Comparison of ENCODE assay signal across 9 cellular contexts in genomic region chr7:102306916-102307677, GRCh38. TPM values are rescaled to one million over a fixed set of nuclear protein-coding genes. Genes with fewer than 3 reads are reported as not detected.
DNase-seq lines count a peak whose midpoint lies in the region; ATAC-seq, FAIRE-seq and TF ChIP-seq lines count a peak whose summit lies in the region.
"Had no signal": no experiment of that assay in that cellular context is flagged by ENCODE, and none has a peak within 500 bp of the region (broad histone marks: within the 10 kb centered on the region; RNA-seq: fewer than 3 reads in every experiment).

No MANE protein-coding gene starts in this region.

- intact Hi-C loops in GM12878 (cut with micrococcal nuclease; ENCODE audit: unreplicated experiment) = loop anchor here (1.0 kb wide), 2 partner anchors 16 to 20 kb away; no protein-coding TSS in a partner anchor
- intact Hi-C loops in A673 (cut with micrococcal nuclease; ENCODE audit: unreplicated experiment) = no loop called here

- SMC1A ChIA-PET in GM12878 (lab: Charles Lee; ENCODE audit: uncharacterized antibody, unreplicated experiment) = interaction anchor here (0.6 to 7.0 kb wide), 9 partner anchors 9 to 167 kb away, joined by 3 to 91 read pairs (median 4); partner anchors contain the start of gene SH2B2

- RAD21 ChIA-PET in GM12878 (lab: Charles Lee; ENCODE audit: unreplicated experiment) = interaction anchor here (0.6 to 7.2 kb wide), 17 partner anchors 9 to 316 kb away, joined by 3 to 121 read pairs (median 6); partner anchors contain the start of genes PRKRIP1 and SH2B2

- DNase-seq in C1 segment of cervical spinal cord (lab: John Stamatoyannopoulos, UW) (peak in 8 of 14 donors; percentile 20 to 70 (median 48)), NCI-H526 treated with DMSO at 0.1 percent for 48 hours (lab: John Stamatoyannopoulos, UW) (peak; percentile 99), GM12878 (ENCODE audit: low read depth, low spot score) (peak; percentile 96), memory B cell (ENCODE audit: low spot score in 2 of 2) (peak; percentile 68 to 81), A673 (ENCODE audit: low spot score) (no peak), occipital lobe (lab: John Stamatoyannopoulos, UW) (no peak)

- peak overlapping the region; percentile 78 for H3K4me3 Mint-ChIP-seq in memory B cell

- in situ Hi-C loops in GM12878 (cut with MboI) = no loop called here

- BruUV-seq in GM12878 (replicated peaks; lab: Mats Ljungman, UMichigan) (no TSS peak), A673 (replicated peaks; lab: Mats Ljungman, UMichigan) (no TSS peak)

- no peaks in the 10 kb centered on the region for H4K20me1 ChIP-seq in GM12878 (ENCODE audit: control insufficient read depth, insufficient read depth)

- TF ChIP-seq CTCF in GM12878 (IDR thresholded peaks at IDR 0.05 in 2 of 3, conservative IDR thresholded peaks at IDR 0.05 in 1 of 3; ENCODE audit: control insufficient read depth in 2 of 3, extremely low read depth in 1 of 3, insufficient read depth in 1 of 3, low read depth in 3 of 3, low read length in 3 of 3) = no peak
- no peak for TF ChIP-seq CTCF in A673 (conservative IDR thresholded peaks at IDR 0.05; ENCODE audit: low read depth, low read length)

- peak; percentile 95 for FAIRE-seq in GM12878 (lab: Jason Lieb, UNC)

- peak overlapping the region; percentile 94 for H3K27ac Mint-ChIP-seq in memory B cell

- H3K9me3 Mint-ChIP-seq in memory B cell = no peaks in the 10 kb centered on the region

- ATAC-seq in GM18858 (IDR thresholded peaks at IDR 0.05; ENCODE audit: unreplicated experiment) = peak; percentile 55
- peak; percentile 72 for ATAC-seq in HG02943 (IDR thresholded peaks at IDR 0.05; ENCODE audit: low read depth, unreplicated experiment)
- peak; percentile 86 for ATAC-seq in GM12878
- peak; percentile 88 for ATAC-seq in memory B cell (ENCODE audit: low read depth)

- CTCF ChIA-PET in GM12878 (lab: Yijun Ruan, JAX) = interaction anchor here (0.6 to 6.8 kb wide), 6 partner anchors 9 to 316 kb away, joined by 4 to 62 read pairs (median 4); partner anchors contain the start of gene SH2B2
- CTCF ChIA-PET in A673 (lab: Charles Lee) = interaction anchor here (0.6 kb wide), 1 partner anchor 83 kb away, joined by 3 read pairs; no protein-coding TSS in a partner anchor

- TF ChIP-seq EP300 in GM12878 (IDR thresholded peaks at IDR 0.05; ENCODE audit: borderline replicate concordance in 1 of 2, control insufficient read depth in 1 of 2, low read depth in 2 of 2, low read length in 2 of 2) = peak; percentile 91 to 93

- H3K27ac ChIP-seq in GM12878 (ENCODE audit: control insufficient read depth, insufficient read depth) = peak overlapping the region; percentile 97
- H3K27ac ChIP-seq in A673 (ENCODE audit: low read depth, low read length, poor library complexity, severe bottlenecking) = no peak overlapping the region

- peaks cover 41% of the 10 kb centered on the region for H3K4me1 Mint-ChIP-seq in memory B cell

- TF ChIP-seq RAD21 in GM12878 (IDR thresholded peaks at IDR 0.05; ENCODE audit: insufficient read depth, low read depth, low read length) = 0 out of 2 replicates have a peak, but pooled peaks have one; percentile 19

- peak overlapping the region; percentile 76 for H3K9ac ChIP-seq in GM12878 (ENCODE audit: control insufficient read depth, insufficient read depth, low read length)

- H3K4me3 ChIP-seq in GM12878 (peak overlapping the region; percentile 60), A673 (ENCODE audit: low read depth, low read length, poor library complexity, severe bottlenecking) (no peak overlapping the region)

- POLR2A ChIA-PET in GM12878 (lab: Charles Lee) (interaction anchor here (0.5 to 3.4 kb wide), 8 partner anchors 11 to 119 kb away, joined by 3 to 34 read pairs (median 6); partner anchors contain the start of gene SH2B2), A673 (lab: Charles Lee; ENCODE audit: low non-redundant PET) (no interaction called here)

- peaks cover 65% of the 10 kb centered on the region for H3K4me1 ChIP-seq in GM12878 (ENCODE audit: control insufficient read depth, insufficient read depth, low read length)
- no peaks in the 10 kb centered on the region for H3K4me1 ChIP-seq in A673 (ENCODE audit: insufficient read depth, low read length, poor library complexity, severe bottlenecking)

- peak; percentile 79 for TF ChIP-seq POLR2A in GM12878 (IDR thresholded peaks at IDR 0.05; ENCODE audit: low read depth, low read length)

- under 1% methylated on average over 17 of the region's 17 CpGs for WGBS in GM12878 (ENCODE audit: insufficient coverage, insufficient replicate concordance, low lambda C conversion rate, missing lambda C conversion rate)

- peaks cover 24% of the 10 kb centered on the region for H3K36me3 Mint-ChIP-seq in memory B cell

- peak overlapping the region; percentile 24 for H2AFZ ChIP-seq in GM12878 (ENCODE audit: control insufficient read depth, low read depth, low read length)

- peak overlapping the region; percentile 97 for H3K4me2 ChIP-seq in GM12878 (ENCODE audit: control insufficient read depth, insufficient read depth)

- H3K27me3 ChIP-seq in GM12878 (replicated peaks in 1 of 2; ENCODE audit: control insufficient read depth in 2 of 2, insufficient read depth in 2 of 2, low read length in 1 of 2) = no peaks in the 10 kb centered on the region
- H3K27me3 ChIP-seq in A673 (replicated peaks; ENCODE audit: insufficient read depth, low read depth, low read length, poor library complexity) = no peaks in the 10 kb centered on the region

- H3K9me3 ChIP-seq in GM12878 (replicated peaks; ENCODE audit: control insufficient read depth, insufficient read depth, low read length) = peaks cover 2% of the 10 kb centered on the region; the same call in 2 of the 3 replicates
- no peaks in the 10 kb centered on the region for H3K9me3 ChIP-seq in A673 (ENCODE audit: low read depth, low read length, poor library complexity, severe bottlenecking)

- peaks cover 18% of the 10 kb centered on the region for H3K79me2 ChIP-seq in GM12878 (ENCODE audit: control insufficient read depth, insufficient read depth, low read length)

- H3K27me3 Mint-ChIP-seq in memory B cell = no peaks in the 10 kb centered on the region

- H3K36me3 ChIP-seq in GM12878 (ENCODE audit: control insufficient read depth in 2 of 2, insufficient read depth in 2 of 2, low read length in 1 of 2) = peaks cover 14 to 29% of the 10 kb centered on the region in 2 experiments
- H3K36me3 ChIP-seq in A673 (ENCODE audit: insufficient read depth, low read length, poor library complexity, severe bottlenecking) = no peaks in the 10 kb centered on the region

TF ChIP-seq in GM12878, 131 proteins besides CTCF, POLR2A, EP300 and RAD21 (continues in another document):
- TF ChIP-seq DPF2 (IDR thresholded peaks at IDR 0.05) = peak; percentile 98
- TF ChIP-seq WRNIP1 (IDR thresholded peaks at IDR 0.05; ENCODE audit: borderline replicate concordance, low read depth, low read length) = no peak
- TF ChIP-seq MEF2A (IDR thresholded peaks at IDR 0.05; ENCODE audit: insufficient read depth, low read depth, low read length) = peak; percentile 86
- peak; percentile 100 for TF ChIP-seq POU2F2 (IDR thresholded peaks at IDR 0.05; ENCODE audit: borderline replicate concordance, low read depth, low read length)
- TF ChIP-seq NR2F1 (conservative IDR thresholded peaks at IDR 0.05) = peak; percentile 94
- no peak for TF ChIP-seq ZZZ3 (IDR thresholded peaks at IDR 0.05; ENCODE audit: control insufficient read depth, insufficient read length, low read depth)
- TF ChIP-seq BHLHE40 (IDR thresholded peaks at IDR 0.05; ENCODE audit: borderline replicate concordance in 1 of 2, low read depth in 2 of 2, low read length in 1 of 2) = peak; percentile 83 to 85

RNA-seq across cellular contexts. Expression of gene SH2B2, which starts 20.4 kb away (rescaled TPM):
- total RNA-seq in GM12878 (2013; cell fraction: nucleolus; rRNA removed) = 23.0 and 36.2 TPM in 2 replicates
- 17.7 and 29.7 TPM in 2 replicates for total RNA-seq in GM12878 (2014; rRNA removed)
- total RNA-seq in GM12878 (2014; rRNA removed; fragmentation: Illumina TruSeq; extraction: Trizol) = 6.2 and 7.4 TPM in 2 replicates
- 54.1 and 55.1 TPM in 2 replicates for total RNA-seq in GM12878 (2021)
- polyA plus RNA-seq in GM12878 (2011; ENCODE audit: low read depth) = 4.9 TPM
- 4.4 and 6.1 TPM in 2 replicates for polyA plus RNA-seq in GM12878 (2011; rRNA removed)
- polyA plus RNA-seq in GM12878 (2011; cell fraction: cytosol; rRNA removed) = 11.5 and 16.0 TPM in 2 replicates
- 10.7 and 19.6 TPM in 2 replicates for polyA plus RNA-seq in GM12878 (2011; cell fraction: nucleus; rRNA removed)
- polyA plus RNA-seq in GM12878 (2012) = 28.7 and 31.7 TPM in 2 replicates
- 1.2 and 6.7 TPM in 2 replicates for polyA plus RNA-seq in GM12878 (2014; fragmentation: Illumina TruSeq; extraction: Trizol)
- under 1 TPM in 1 of 2 experiments, not detected in 1; 0.13 TPM for polyA plus RNA-seq in GM12878 (2014; fragmentation: Nextera tagmentation; extraction: Ambion mirVana)
- polyA plus RNA-seq in GM12878 (2014; rRNA removed) = 30.6 and 37.2 TPM in 2 replicates
- 10 to 100 TPM in 1 of 2 experiments, 1 to 10 TPM in 1; 1.4 to 24.6 TPM for polyA plus RNA-seq in GM12878 (2016; fragmentation: Nextera tagmentation; extraction: Ambion mirVana)
- 9.5 and 10.2 TPM in 2 replicates for polyA minus RNA-seq in GM12878 (2011; rRNA and poly(A)+ RNA removed)
- 9.9 and 12.2 TPM in 2 replicates for polyA minus RNA-seq in GM12878 (2011; cell fraction: cytosol; rRNA and poly(A)+ RNA removed)
- polyA minus RNA-seq in GM12878 (2011; cell fraction: nucleus; rRNA and poly(A)+ RNA removed) = 3.9 and 7.9 TPM in 2 replicates
- total RNA-seq in A673 (2021) = 8.6 and 11.3 TPM in 2 replicates
- 11.9 TPM for total RNA-seq in occipital lobe

RNA-seq across cellular contexts. Expression of gene SPDYE6, which starts 49.1 kb away (rescaled TPM):
- total RNA-seq in GM12878 (2013; cell fraction: nucleolus; rRNA removed) = not detected in 2 replicates
- total RNA-seq in GM12878 (2014; rRNA removed) (not detected in 2 replicates), GM12878 (2014; rRNA removed; fragmentation: Illumina TruSeq; extraction: Trizol) (not detected in 2 replicates), GM12878 (2021) (not detected in 2 replicates), A673 (2021) (not detected in 2 replicates), occipital lobe (0.16 TPM)
- 1.0 TPM for polyA plus RNA-seq in GM12878 (2011; ENCODE audit: low read depth)
- polyA plus RNA-seq in GM12878 (2011; rRNA removed) (not detected in 2 replicates), GM12878 (2014; fragmentation: Illumina TruSeq; extraction: Trizol) (not detected in 2 replicates), GM12878 (2014; fragmentation: Nextera tagmentation; extraction: Ambion mirVana) (under 1 TPM; 0.05 to 0.40 TPM), GM12878 (2014; rRNA removed) (not detected in 2 replicates), GM12878 (2016; fragmentation: Nextera tagmentation; extraction: Ambion mirVana) (1 to 10 TPM; 1.6 to 2.3 TPM)
- not detected in 2 replicates for polyA plus RNA-seq in GM12878 (2011; cell fraction: cytosol; rRNA removed)
- not detected in 2 replicates for polyA plus RNA-seq in GM12878 (2011; cell fraction: nucleus; rRNA removed)
- 2.1 and 2.8 TPM in 2 replicates for polyA plus RNA-seq in GM12878 (2012)
- polyA minus RNA-seq in GM12878 (2011; rRNA and poly(A)+ RNA removed) = 0.21 TPM in 1 of 2 replicates, not detected in the other
- polyA minus RNA-seq in GM12878 (2011; cell fraction: cytosol; rRNA and poly(A)+ RNA removed) = not detected in 2 replicates
- 0.19 TPM in 1 of 2 replicates, not detected in the other for polyA minus RNA-seq in GM12878 (2011; cell fraction: nucleus; rRNA and poly(A)+ RNA removed)
- total RNA-seq: T-helper 2 cell treated with Interferon-gamma antibody and Interleukin-4, amounts not matched to agents 100 ng/mL and 5 ng/mL, for 36 hours had no signal

Comparison
In these comparisons a context has a peak if more than half of its experiments do, and no peak if none do; other contexts are left out.
1. DNase-seq: peak in C1 segment of cervical spinal cord (8 of 14), NCI-H526 treated with DMSO at 0.1 percent for 48 hours (single experiment), GM12878 (single experiment) and memory B cell (2 of 2); none in A673 (single experiment) and occipital lobe (single experiment).
2. Peak in every context shown above with its lines, with median percentiles within 50 percentile points of each other: ATAC-seq.